ENCODE assay signal across 30 cellular contexts in the genomic region with DNA sequence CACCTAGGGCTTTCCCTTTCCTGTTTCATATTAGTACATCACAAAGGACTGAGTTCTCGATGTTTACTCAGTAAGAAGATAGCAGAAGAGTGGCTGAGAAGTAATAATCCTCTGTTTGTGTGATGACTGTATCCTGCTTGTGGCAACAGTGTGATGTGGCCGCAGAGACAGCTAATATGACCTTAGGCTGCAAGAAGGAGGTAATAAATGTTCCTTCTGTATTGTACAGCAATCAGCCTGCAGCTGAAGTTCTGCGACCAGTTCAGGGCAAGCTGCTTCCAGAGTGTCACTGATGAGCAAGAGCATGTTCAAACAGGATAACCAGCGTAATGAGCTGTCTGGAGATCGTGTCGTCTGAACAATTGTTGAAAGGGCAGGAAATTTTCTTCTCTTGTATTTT.
A peak's percentile ranks its signal among the peaks of the same experiment; 100 is the strongest.
DNase-seq lines count a peak whose midpoint lies in the region; ATAC-seq and TF ChIP-seq lines count a peak whose summit lies in the region.
"Had no signal": no experiment of that assay in that cellular context is flagged by ENCODE, and none has a peak within 500 bp of the region (broad histone marks: within the 10 kb centered on the region; RNA-seq: fewer than 3 reads in every experiment).

No MANE protein-coding gene starts in this region.

- CTCF ChIA-PET in SK-N-SH (lab: Yijun Ruan, JAX) = no interaction called here

- in situ Hi-C loops in SK-MEL-5 (cut with HindIII; ENCODE audit: low pct_unique_long_range_greater_than_20kb, low sequenced_read_pairs) = no loop called here

- H3K27me3 ChIP-seq in SK-N-SH (ENCODE audit: insufficient read depth) (peaks cover 14% of the 10 kb centered on the region; the same call in 1 of the 2 replicates), neural cell (ENCODE audit: insufficient read depth, low read depth, low read length) (no peaks in the 10 kb centered on the region)
- H3K27me3 ChIP-seq: left lung, stomach had no signal

- no peaks in the 10 kb centered on the region for H3K9me2 ChIP-seq in SK-N-SH
- H3K9me2 ChIP-seq in neural cell (ENCODE audit: insufficient read depth, low read length) = no peaks in the 10 kb centered on the region

- H3K9me3 ChIP-seq in SK-N-SH = no peaks in the 10 kb centered on the region
- no peaks in the 10 kb centered on the region for H3K9me3 ChIP-seq in neural cell (ENCODE audit: low read length)
- H3K9me3 ChIP-seq: left lung, stomach had no signal

- no peaks in the 10 kb centered on the region for H3K4me1 ChIP-seq in SK-N-SH (ENCODE audit: control insufficient read depth in 1 of 2, insufficient read depth in 2 of 2, low read depth in 1 of 2, low read length in 1 of 2)
- H3K4me1 ChIP-seq: left lung, stomach had no signal

- no peak overlapping the region for H3K27ac ChIP-seq in SK-N-SH (ENCODE audit: low read depth in 2 of 2, low read length in 1 of 2)
- H3K27ac ChIP-seq in neural cell (ENCODE audit: low read length) = peak overlapping the region; percentile 82
- H3K27ac ChIP-seq: left lung, stomach had no signal

- TF ChIP-seq RAD21 in SK-N-SH (IDR thresholded peaks at IDR 0.05; ENCODE audit: low read length) = no peak
- TF ChIP-seq RAD21 in neural cell (conservative IDR thresholded peaks at IDR 0.05) = no peak

- H3K36me3 ChIP-seq in SK-N-SH (replicated peaks in 1 of 2; ENCODE audit: control insufficient read depth in 1 of 2, insufficient read depth in 2 of 2, low read length in 1 of 2) = no peaks in the 10 kb centered on the region
- no peaks in the 10 kb centered on the region for H3K36me3 ChIP-seq in neural cell (ENCODE audit: insufficient read depth, low read length)
- H3K36me3 ChIP-seq: left lung, stomach had no signal

- H3K79me2 ChIP-seq in SK-N-SH (ENCODE audit: insufficient read depth) = no peaks in the 10 kb centered on the region
- H3K79me2 ChIP-seq in neural cell (replicated peaks; ENCODE audit: insufficient read depth, low read length) = no peaks in the 10 kb centered on the region

- H3K4me3 ChIP-seq in SK-N-SH (ENCODE audit: low read depth in 2 of 2, low read length in 1 of 2) (no peak overlapping the region), neural cell (ENCODE audit: low read length) (no peak overlapping the region)
- H3K4me3 ChIP-seq: GM23338, K562, left lung, stomach had no signal

- POLR2A ChIA-PET in SK-N-SH (lab: Yijun Ruan, JAX) = no interaction called here

- DNase-seq in SK-N-SH (no peak), NCI-H510A treated with DMSO at 0.1 percent for 48 hours (lab: John Stamatoyannopoulos, UW) (peak; percentile 95), SK-MEL-5 (ENCODE audit: low read depth, low spot score) (peak; percentile 60), NOMO-1 treated with dmso at 0.1 percent for 144 hours (lab: John Stamatoyannopoulos, UW; ENCODE audit: unreplicated experiment) (no peak), HCEC 1CT (no peak)
- DNase-seq in activated CD4-positive, alpha-beta T cell treated with anti-CD3 and anti-CD28 coated beads for 4 hours = no peak
- DNase-seq: activated CD4-positive, alpha-beta T cell treated with anti-CD3 and anti-CD28 coated beads, Interleukin-2, amount 50 U/mL, for 4 hours; activated CD4-positive, CD25-positive, alpha-beta regulatory T cell; activated CD8-positive, alpha-beta memory T cell treated with anti-CD3 and anti-CD28 coated beads, Interleukin-2, amount 10 ng/mL, durations not matched to agents 7 days and 5 days; activated naive CD8-positive, alpha-beta T cell treated with anti-CD3 and anti-CD28 coated beads, Interleukin-2, amount 50 U/mL, for 24 hours; activated T-cell treated with anti-CD3 and anti-CD28 coated beads, Interleukin-2, amount 50 U/mL, for 4 hours; central memory CD4-positive, alpha-beta T cell; cortex of kidney; effector memory CD4-positive, alpha-beta T cell; erythroblast; left lung; mesenchymal stem cell; NCI-H1436; NCI-H2107; NCI-H524; posterior cingulate gyrus; RPMI8226; stimulated activated CD4-positive, alpha-beta T cell treated with anti-CD3 and anti-CD28 coated beads, Interleukin-12 subunit alpha, Interleukin-12 subunit beta, amount 100 ng/mL, for 4 hours; stimulated activated CD4-positive, alpha-beta T cell treated with anti-CD3 and anti-CD28 coated beads, Interleukin-2, amount 100 ng/mL, for 48 hours; stomach had no signal

- H3K4me2 ChIP-seq in SK-N-SH (no peak overlapping the region), neural cell (ENCODE audit: low read length) (no peak overlapping the region)
- H3K4me2 ChIP-seq: GM23338 had no signal

- TF ChIP-seq EP300 in SK-N-SH (IDR thresholded peaks at IDR 0.05; ENCODE audit: borderline replicate concordance in 1 of 2, low read depth in 1 of 2, low read length in 1 of 2) (no peak), neural cell (conservative IDR thresholded peaks at IDR 0.05; ENCODE audit: poor library complexity, severe bottlenecking) (no peak)

- no peaks in the 10 kb centered on the region for H4K20me1 ChIP-seq in SK-N-SH (ENCODE audit: insufficient read depth)
- no peaks in the 10 kb centered on the region for H4K20me1 ChIP-seq in neural cell (ENCODE audit: insufficient read depth)

- no peaks in the 10 kb centered on the region for H3F3A ChIP-seq in SK-N-SH (replicated peaks; ENCODE audit: insufficient read depth)
- H3F3A ChIP-seq in neural cell (ENCODE audit: insufficient read depth, low read length, poor library complexity, severe bottlenecking) = no peaks in the 10 kb centered on the region

- WGBS in SK-N-SH (ENCODE audit: low lambda C conversion rate) = 4% methylated on average over 5 of the region's 6 CpGs

- peak; percentile 53; the same call in 2 of the 3 replicates for ATAC-seq in SK-N-SH treated with all-trans-retinoic acid at 6 μM for 48 hours
- ATAC-seq: activated CD8-positive, alpha-beta memory T cell treated with anti-CD3 and anti-CD28 coated beads, Interleukin-2, amount 10 ng/mL, durations not matched to agents 7 days and 5 days; activated naive CD8-positive, alpha-beta T cell treated with anti-CD3 and anti-CD28 coated beads, Interleukin-2, amount 50 U/mL, for 24 hours; activated T-cell treated with anti-CD3 and anti-CD28 coated beads, Interleukin-2, amount 50 U/mL, for 4 hours; GM23338; K562; left lung; sciatic nerve had no signal

- no peak for TF ChIP-seq CTCF in SK-N-SH (IDR thresholded peaks at IDR 0.05)
- TF ChIP-seq CTCF in neural cell (IDR thresholded peaks at IDR 0.05; ENCODE audit: poor library complexity, severe bottlenecking) = no peak

- H2AFZ ChIP-seq in SK-N-SH (ENCODE audit: low read depth) = no peak overlapping the region
- H2AFZ ChIP-seq in neural cell (ENCODE audit: low read depth, low read length) = no peak overlapping the region

- no peak overlapping the region for H3K9ac ChIP-seq in SK-N-SH
- H3K9ac ChIP-seq in neural cell (ENCODE audit: low read length) = no peak overlapping the region

TF ChIP-seq in SK-N-SH treated with all-trans-retinoic acid at 6 μM for 48 hours, 23 proteins besides CTCF, POLR2A, EP300 and RAD21 (continues in another document):
- no peak for TF ChIP-seq ZNF565 (CRISPR knock-in tag; conservative IDR thresholded peaks at IDR 0.05; ENCODE audit: low read depth)
- TF ChIP-seq GLIS3 (CRISPR knock-in tag; IDR thresholded peaks at IDR 0.05) = no peak

TF ChIP-seq in SK-N-SH, 30 proteins besides CTCF, POLR2A, EP300 and RAD21:
- TF ChIP-seq SIN3A (IDR thresholded peaks at IDR 0.05; ENCODE audit: borderline replicate concordance, low read depth, low read length) = no peak

TF ChIP-seq in neural cell, 6 proteins besides CTCF, POLR2A, EP300 and RAD21:
- TF ChIP-seq EZH2 (IDR thresholded peaks at IDR 0.05; ENCODE audit: borderline replicate concordance, insufficient read depth, low read length, poor library complexity, severe bottlenecking) (no peak), MXI1 (conservative IDR thresholded peaks at IDR 0.05; ENCODE audit: poor library complexity, severe bottlenecking) (no peak), TAF1 (IDR thresholded peaks at IDR 0.05; ENCODE audit: low read depth) (no peak), POLR2AphosphoS5 (IDR thresholded peaks at IDR 0.05) (no peak), SMC3 (conservative IDR thresholded peaks at IDR 0.05; ENCODE audit: poor library complexity) (no peak)
- TF ChIP-seq, protein P1, sequence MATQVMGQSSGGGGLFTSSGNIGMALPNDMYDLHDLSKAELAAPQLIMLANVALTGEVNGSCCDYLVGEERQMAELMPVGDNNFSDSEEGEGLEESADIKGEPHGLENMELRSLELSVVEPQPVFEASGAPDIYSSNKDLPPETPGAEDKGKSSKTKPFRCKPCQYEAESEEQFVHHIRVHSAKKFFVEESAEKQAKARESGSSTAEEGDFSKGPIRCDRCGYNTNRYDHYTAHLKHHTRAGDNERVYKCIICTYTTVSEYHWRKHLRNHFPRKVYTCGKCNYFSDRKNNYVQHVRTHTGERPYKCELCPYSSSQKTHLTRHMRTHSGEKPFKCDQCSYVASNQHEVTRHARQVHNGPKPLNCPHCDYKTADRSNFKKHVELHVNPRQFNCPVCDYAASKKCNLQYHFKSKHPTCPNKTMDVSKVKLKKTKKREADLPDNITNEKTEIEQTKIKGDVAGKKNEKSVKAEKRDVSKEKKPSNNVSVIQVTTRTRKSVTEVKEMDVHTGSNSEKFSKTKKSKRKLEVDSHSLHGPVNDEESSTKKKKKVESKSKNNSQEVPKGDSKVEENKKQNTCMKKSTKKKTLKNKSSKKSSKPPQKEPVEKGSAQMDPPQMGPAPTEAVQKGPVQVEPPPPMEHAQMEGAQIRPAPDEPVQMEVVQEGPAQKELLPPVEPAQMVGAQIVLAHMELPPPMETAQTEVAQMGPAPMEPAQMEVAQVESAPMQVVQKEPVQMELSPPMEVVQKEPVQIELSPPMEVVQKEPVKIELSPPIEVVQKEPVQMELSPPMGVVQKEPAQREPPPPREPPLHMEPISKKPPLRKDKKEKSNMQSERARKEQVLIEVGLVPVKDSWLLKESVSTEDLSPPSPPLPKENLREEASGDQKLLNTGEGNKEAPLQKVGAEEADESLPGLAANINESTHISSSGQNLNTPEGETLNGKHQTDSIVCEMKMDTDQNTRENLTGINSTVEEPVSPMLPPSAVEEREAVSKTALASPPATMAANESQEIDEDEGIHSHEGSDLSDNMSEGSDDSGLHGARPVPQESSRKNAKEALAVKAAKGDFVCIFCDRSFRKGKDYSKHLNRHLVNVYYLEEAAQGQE (IDR thresholded peaks at IDR 0.05; ENCODE audit: borderline replicate concordance) = no peak

Comparison
In these comparisons a context has a peak if more than half of its experiments do, and no peak if none do; other contexts are left out.
1. DNase-seq: peak in NCI-H510A treated with DMSO at 0.1 percent for 48 hours (single experiment) and SK-MEL-5 (single experiment); none in SK-N-SH (single experiment), NOMO-1 treated with dmso at 0.1 percent for 144 hours (single experiment), HCEC 1CT (single experiment) and activated CD4-positive, alpha-beta T cell treated with anti-CD3 and anti-CD28 coated beads for 4 hours (0 of 2).